In genomic region chr11:18264035-18264434, GRCh38 we compare ENCODE assay signal across 31 cellular contexts. TPM values are rescaled to one million over a fixed set of nuclear protein-coding genes. Genes with fewer than 3 reads are reported as not detected.
DNase-seq lines count a peak whose midpoint lies in the region; ATAC-seq and TF ChIP-seq lines count a peak whose summit lies in the region.
"Had no signal": no experiment of that assay in that cellular context is flagged by ENCODE, and none has a peak within 500 bp of the region (broad histone marks: within the 10 kb centered on the region; RNA-seq: fewer than 3 reads in every experiment).

No MANE protein-coding gene starts in this region.

- WGBS in ovary, 3 donors = 73 to 78% (median 77%) methylated on average over 4 of the region's 4 CpGs
- 52 to 61% methylated on average over 4 of the region's 4 CpGs for WGBS in body of pancreas, 2 donors

- no peaks in the 10 kb centered on the region for H3K9me3 Mint-ChIP-seq in activated CD8-positive, alpha-beta memory T cell treated with anti-CD3 and anti-CD28 coated beads, Interleukin-2, amount 10 ng/mL, durations not matched to agents 7 days and 5 days (ENCODE audit: low read depth)
- H3K9me3 Mint-ChIP-seq: activated CD4-positive, alpha-beta memory T cell treated with anti-CD3 and anti-CD28 coated beads, Interleukin-2, amount 10 ng/mL, durations not matched to agents 7 days and 5 days; activated T-helper 2 cell treated with anti-CD3 and anti-CD28 coated beads, Interferon-gamma antibody, Interleukin-2, Interleukin-4, amounts not matched to agents 10 μg/mL and 5 μg/mL and 100 μg/mL, durations not matched to agents 14 hours and 24 hours and 36 hours; brain; nephron had no signal

- H3K4me1 ChIP-seq in ovary (ENCODE audit: insufficient read depth) (no peaks in the 10 kb centered on the region), body of pancreas (peaks cover 8% of the 10 kb centered on the region), mucosa of descending colon (ENCODE audit: low read depth) (no peaks in the 10 kb centered on the region)
- H3K4me1 ChIP-seq: esophagus muscularis mucosa had no signal

- H3K27me3 ChIP-seq in ovary = no peaks in the 10 kb centered on the region
- no peaks in the 10 kb centered on the region for H3K27me3 ChIP-seq in body of pancreas
- H3K27me3 ChIP-seq: esophagus muscularis mucosa, upper lobe of left lung had no signal

- DNase-seq in activated CD8-positive, alpha-beta memory T cell treated with anti-CD3 and anti-CD28 coated beads, Interleukin-2, amount 10 ng/mL, durations not matched to agents 7 days and 5 days = no peak
- DNase-seq in activated CD8-positive, alpha-beta memory T cell treated with anti-CD3 and anti-CD28 coated beads, Interleukin-2, amount 50 U/mL, for 48 hours = no peak
- DNase-seq in ovary (no peak), body of pancreas (no peak), mucosa of descending colon (no peak)
- DNase-seq: activated CD4-positive, alpha-beta memory T cell treated with anti-CD3 and anti-CD28 coated beads, Interleukin-2, amount 10 ng/mL, durations not matched to agents 7 days and 5 days; activated CD4-positive, alpha-beta T cell treated with anti-CD3 and anti-CD28 coated beads for 1 hour; activated naive CD4-positive, alpha-beta T cell treated with anti-CD3 and anti-CD28 coated beads, Interleukin-2, amount 50 U/mL, for 16 hours; C1 segment of cervical spinal cord; DMS53; foreskin fibroblast; Kasumi-1; mammary epithelial cell; NCI-H146; NCI-H345; stimulated activated CD4-positive, alpha-beta T cell treated with anti-CD3 and anti-CD28 coated beads, Interleukin-15, amount 100 ng/mL, for 24 hours; stimulated activated CD4-positive, alpha-beta T cell treated with anti-CD3 and anti-CD28 coated beads, Interleukin-4, amount 100 ng/mL, for 4 hours; SW 1271; upper lobe of left lung had no signal

- H3K27me3 Mint-ChIP-seq in activated CD8-positive, alpha-beta memory T cell treated with anti-CD3 and anti-CD28 coated beads, Interleukin-2, amount 10 ng/mL, durations not matched to agents 7 days and 5 days = peaks cover 11% of the 10 kb centered on the region
- H3K27me3 Mint-ChIP-seq: brain had no signal

- H3K9me3 ChIP-seq in ovary = no peaks in the 10 kb centered on the region
- H3K9me3 ChIP-seq in body of pancreas = no peaks in the 10 kb centered on the region
- H3K9me3 ChIP-seq in mucosa of descending colon = no peaks in the 10 kb centered on the region
- H3K9me3 ChIP-seq: esophagus muscularis mucosa, upper lobe of left lung had no signal

- no peak for TF ChIP-seq POLR2A in ovary (IDR thresholded peaks at IDR 0.05)
- no peak for TF ChIP-seq POLR2A in body of pancreas (IDR thresholded peaks at IDR 0.05)

- H3K27ac ChIP-seq in ovary (no peak overlapping the region), body of pancreas (no peak overlapping the region)
- H3K27ac ChIP-seq: 22Rv1, esophagus muscularis mucosa, upper lobe of left lung had no signal

- no peak for ATAC-seq in activated CD8-positive, alpha-beta memory T cell treated with anti-CD3 and anti-CD28 coated beads, Interleukin-2, amount 10 ng/mL, durations not matched to agents 7 days and 5 days
- peak; percentile 38 for ATAC-seq in GM21529 (IDR thresholded peaks at IDR 0.05; ENCODE audit: unreplicated experiment)
- peak; percentile 50 for ATAC-seq in HG03469 (IDR thresholded peaks at IDR 0.05; ENCODE audit: unreplicated experiment)
- no peak for ATAC-seq in body of pancreas
- ATAC-seq in HG03159 (IDR thresholded peaks at IDR 0.05; ENCODE audit: unreplicated experiment) = no peak
- ATAC-seq in mucosa of descending colon = no peak

- H3K4me1 Mint-ChIP-seq in activated CD8-positive, alpha-beta memory T cell treated with anti-CD3 and anti-CD28 coated beads, Interleukin-2, amount 10 ng/mL, durations not matched to agents 7 days and 5 days = peaks cover 36% of the 10 kb centered on the region
- H3K4me1 Mint-ChIP-seq: brain, nephron had no signal

- H3K4me3 ChIP-seq in ovary (no peak overlapping the region), body of pancreas (no peak overlapping the region), mucosa of descending colon (no peak overlapping the region)
- H3K4me3 ChIP-seq: esophagus muscularis mucosa, upper lobe of left lung had no signal

- intact Hi-C loops in ovary (cut with DNase I) (no loop called here), body of pancreas (cut with DNase I) (no loop called here), mucosa of descending colon (cut with DNase I, micrococcal nuclease) (no loop called here)

- CTCF ChIA-PET in activated CD8-positive, alpha-beta memory T cell treated with anti-CD3 and anti-CD28 coated beads, Interleukin-2, amount 10 ng/mL, durations not matched to agents 7 days and 5 days (lab: Charles Lee) = interaction anchor here (0.5 to 1.0 kb wide), 3 partner anchors 20 to 334 kb away, joined by 3 to 4 read pairs (median 3); no protein-coding TSS in a partner anchor

- TF ChIP-seq CTCF in ovary (IDR thresholded peaks at IDR 0.05) (no peak), body of pancreas (IDR thresholded peaks at IDR 0.05) (no peak), mucosa of descending colon (IDR thresholded peaks at IDR 0.05) (no peak)

- peak overlapping the region; percentile 17 for H3K4me3 Mint-ChIP-seq in activated CD8-positive, alpha-beta memory T cell treated with anti-CD3 and anti-CD28 coated beads, Interleukin-2, amount 10 ng/mL, durations not matched to agents 7 days and 5 days
- H3K4me3 Mint-ChIP-seq: activated CD4-positive, alpha-beta memory T cell treated with anti-CD3 and anti-CD28 coated beads, Interleukin-2, amount 10 ng/mL, durations not matched to agents 7 days and 5 days; brain; nephron had no signal

- no peak for TF ChIP-seq EP300 in ovary (IDR thresholded peaks at IDR 0.05)

- H3K36me3 ChIP-seq in ovary = no peaks in the 10 kb centered on the region
- H3K36me3 ChIP-seq in body of pancreas (replicated peaks in 1 of 2; ENCODE audit: insufficient read depth in 1 of 2, low read depth in 2 of 2) = no peaks in the 10 kb centered on the region
- H3K36me3 ChIP-seq in mucosa of descending colon (ENCODE audit: low read depth) = no peaks in the 10 kb centered on the region
- H3K36me3 ChIP-seq: esophagus muscularis mucosa, upper lobe of left lung had no signal

- peak overlapping the region; percentile 38 for H3K27ac Mint-ChIP-seq in activated CD8-positive, alpha-beta memory T cell treated with anti-CD3 and anti-CD28 coated beads, Interleukin-2, amount 10 ng/mL, durations not matched to agents 7 days and 5 days
- H3K27ac Mint-ChIP-seq: activated CD4-positive, alpha-beta memory T cell treated with anti-CD3 and anti-CD28 coated beads, Interleukin-2, amount 10 ng/mL, durations not matched to agents 7 days and 5 days; activated T-helper 2 cell treated with anti-CD3 and anti-CD28 coated beads, Interferon-gamma antibody, Interleukin-2, Interleukin-4, amounts not matched to agents 10 μg/mL and 5 μg/mL and 100 μg/mL, durations not matched to agents 14 hours and 24 hours and 36 hours; brain; nephron had no signal

- peaks cover 3% of the 10 kb centered on the region for H3K36me3 Mint-ChIP-seq in activated CD8-positive, alpha-beta memory T cell treated with anti-CD3 and anti-CD28 coated beads, Interleukin-2, amount 10 ng/mL, durations not matched to agents 7 days and 5 days
- H3K36me3 Mint-ChIP-seq: brain had no signal

RNA-seq across cellular contexts. Expression of gene SAA1, which starts 2.0 kb away (rescaled TPM):
- total RNA-seq in activated CD8-positive, alpha-beta memory T cell treated with anti-CD3 and anti-CD28 coated beads, Interleukin-2, amount 10 ng/mL, durations not matched to agents 7 days and 5 days = not detected
- total RNA-seq in ovary = 10 to 100 TPM in 2 of 7 donors, 1 to 10 TPM in 4, not detected in 1; 1.1 to 14.4 (median 4.9) TPM
- polyA plus RNA-seq in ovary = 1 to 10 TPM; 1.3 to 4.3 TPM
- 100 to 1,000 TPM in 1 of 2 donors, 10 to 100 TPM in 1; 24.1 to 450 TPM for total RNA-seq in body of pancreas
- total RNA-seq in mucosa of descending colon = 10 to 100 TPM in 1 of 3 donors, 1 to 10 TPM in 2; 3.9 to 11.3 (median 8.0) TPM
- total RNA-seq: activated CD4-positive, alpha-beta memory T cell treated with anti-CD3 and anti-CD28 coated beads, Interleukin-2, amount 10 ng/mL, durations not matched to agents 7 days and 5 days; activated T-helper 2 cell treated with anti-CD3 and anti-CD28 coated beads, Interferon-gamma antibody, Interleukin-2, Interleukin-4, amounts not matched to agents 10 μg/mL and 5 μg/mL and 100 μg/mL, durations not matched to agents 14 hours and 24 hours and 36 hours; cerebellum; dermis microvascular lymphatic vessel endothelial cell; pulmonary artery endothelial cell; RPMI7951 had no signal

RNA-seq across cellular contexts. Expression of gene SAA2, which starts 15.6 kb away (rescaled TPM):
- not detected for total RNA-seq in activated CD8-positive, alpha-beta memory T cell treated with anti-CD3 and anti-CD28 coated beads, Interleukin-2, amount 10 ng/mL, durations not matched to agents 7 days and 5 days
- total RNA-seq in ovary (10 to 100 TPM in 1 of 7 donors, 1 to 10 TPM in 2, under 1 TPM in 1, not detected in 3; 0.95 to 14.7 (median 2.3) TPM), body of pancreas (10 to 100 TPM in 1 of 2 donors, 1 to 10 TPM in 1; 9.3 to 18.1 TPM), mucosa of descending colon (1 to 10 TPM; 1.3 to 2.0 (median 1.7) TPM)
- under 1 TPM in 1 of 2 donors, not detected in 1; 0.10 TPM for polyA plus RNA-seq in ovary
- total RNA-seq: activated T-helper 2 cell treated with anti-CD3 and anti-CD28 coated beads, Interferon-gamma antibody, Interleukin-2, Interleukin-4, amounts not matched to agents 10 μg/mL and 5 μg/mL and 100 μg/mL, durations not matched to agents 14 hours and 24 hours and 36 hours; cerebellum; dermis microvascular lymphatic vessel endothelial cell; pulmonary artery endothelial cell had no signal

RNA-seq across cellular contexts. Expression of gene SAA4, which starts 27.4 kb away (rescaled TPM):
- total RNA-seq in activated CD8-positive, alpha-beta memory T cell treated with anti-CD3 and anti-CD28 coated beads, Interleukin-2, amount 10 ng/mL, durations not matched to agents 7 days and 5 days = not detected
- total RNA-seq in ovary (under 1 TPM in 1 of 7 donors, not detected in 6; 0.57 TPM), body of pancreas (not detected), mucosa of descending colon (not detected)
- polyA plus RNA-seq in ovary = not detected
- total RNA-seq: activated CD4-positive, alpha-beta memory T cell treated with anti-CD3 and anti-CD28 coated beads, Interleukin-2, amount 10 ng/mL, durations not matched to agents 7 days and 5 days; activated T-helper 2 cell treated with anti-CD3 and anti-CD28 coated beads, Interferon-gamma antibody, Interleukin-2, Interleukin-4, amounts not matched to agents 10 μg/mL and 5 μg/mL and 100 μg/mL, durations not matched to agents 14 hours and 24 hours and 36 hours; cerebellum; dermis microvascular lymphatic vessel endothelial cell; esophagus muscularis mucosa; mammary epithelial cell; pulmonary artery endothelial cell; RPMI7951 had no signal
- polyA plus RNA-seq: mammary epithelial cell had no signal

RNA-seq across cellular contexts. Expression of gene HPS5, which starts 57.9 kb away (rescaled TPM):
- 10 to 100 TPM; 19.3 to 19.8 TPM for total RNA-seq in activated CD8-positive, alpha-beta memory T cell treated with anti-CD3 and anti-CD28 coated beads, Interleukin-2, amount 10 ng/mL, durations not matched to agents 7 days and 5 days
- 10 to 100 TPM; 17.5 to 32.7 (median 18.5) TPM for total RNA-seq in ovary
- polyA plus RNA-seq in ovary = 10 to 100 TPM; 11.0 to 19.0 TPM
- 10 to 100 TPM in 1 of 2 donors, 1 to 10 TPM in 1; 8.3 to 47.5 TPM for total RNA-seq in body of pancreas
- 10 to 100 TPM in 2 of 3 donors, 1 to 10 TPM in 1; 9.8 to 16.6 (median 14.1) TPM for total RNA-seq in mucosa of descending colon

RNA-seq across cellular contexts. Expression of gene GTF2H1, which starts 58.3 kb away (rescaled TPM):
- 10 to 100 TPM; 40.0 to 47.7 TPM for total RNA-seq in activated CD8-positive, alpha-beta memory T cell treated with anti-CD3 and anti-CD28 coated beads, Interleukin-2, amount 10 ng/mL, durations not matched to agents 7 days and 5 days
- total RNA-seq in ovary = 10 to 100 TPM; 30.0 to 48.3 (median 38.3) TPM
- polyA plus RNA-seq in ovary = 10 to 100 TPM; 23.9 to 41.0 TPM
- total RNA-seq in body of pancreas = 10 to 100 TPM; 26.5 to 48.5 TPM
- 10 to 100 TPM; 32.8 to 43.3 (median 35.9) TPM for total RNA-seq in mucosa of descending colon

Comparison
In these comparisons a context has a peak if more than half of its experiments do, and no peak if none do; other contexts are left out.
1. ATAC-seq: peak in GM21529 (single experiment) and HG03469 (single experiment); none in activated CD8-positive, alpha-beta memory T cell treated with anti-CD3 and anti-CD28 coated beads, Interleukin-2, amount 10 ng/mL, durations not matched to agents 7 days and 5 days (single experiment), body of pancreas (single experiment), HG03159 (single experiment) and mucosa of descending colon (single experiment).